In the genomic region with DNA sequence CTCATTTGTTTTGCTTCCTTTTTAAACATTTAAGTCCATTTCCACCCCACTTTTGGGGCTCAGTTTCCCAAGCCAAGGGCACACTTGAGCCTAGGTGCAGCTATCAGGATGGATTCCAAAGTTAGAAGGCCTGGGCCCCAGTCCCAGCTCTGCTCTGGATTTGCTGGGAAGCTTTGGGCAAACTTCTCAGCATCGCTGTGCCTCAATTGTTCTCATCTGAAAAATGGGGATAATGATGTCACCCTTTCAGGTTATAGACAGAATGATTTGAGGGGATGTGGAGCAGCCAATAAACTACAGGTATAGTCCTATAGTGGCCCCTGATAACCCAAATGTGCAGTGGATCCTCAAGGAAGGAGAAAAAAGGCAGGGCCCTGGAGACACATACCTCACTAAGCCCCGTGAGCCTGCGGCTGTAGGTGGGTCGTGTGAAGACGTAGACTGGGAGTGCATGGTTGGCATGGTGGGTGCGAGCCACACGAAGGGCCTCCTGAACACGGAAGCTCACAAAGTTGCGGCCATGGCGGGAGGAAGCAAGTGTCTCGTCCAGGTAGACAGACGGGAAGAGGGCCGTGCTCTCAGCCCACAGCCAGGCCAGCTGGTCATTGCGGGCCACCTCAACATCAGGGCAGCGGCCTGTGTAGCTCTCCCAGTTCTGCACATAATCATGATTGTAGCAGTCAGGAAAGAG, we compare ENCODE assay signal across 14 cellular contexts. TPM values are rescaled to one million over a fixed set of nuclear protein-coding genes. Genes with fewer than 3 reads are reported as not detected.
DNase-seq lines count a peak whose midpoint lies in the region; ATAC-seq, FAIRE-seq and TF ChIP-seq lines count a peak whose summit lies in the region.
"Had no signal": no experiment of that assay in that cellular context is flagged by ENCODE, and none has a peak within 500 bp of the region (broad histone marks: within the 10 kb centered on the region; RNA-seq: fewer than 3 reads in every experiment).

No MANE protein-coding gene starts in this region.

- no peaks in the 10 kb centered on the region for H3K27me3 ChIP-seq in DND-41 (ENCODE audit: insufficient read depth, low read length, poor library complexity)
- H3K27me3 ChIP-seq in RWPE2 (ENCODE audit: insufficient read depth, poor library complexity, severe bottlenecking): no peaks in the 10 kb centered on the region
- H3K27me3 ChIP-seq in iPS-20b (ENCODE audit: insufficient read depth, low read length): no peaks in the 10 kb centered on the region
- no peaks in the 10 kb centered on the region for H3K27me3 ChIP-seq in skeletal muscle satellite cell (ENCODE audit: control insufficient read depth, insufficient read depth, low read length)
- H3K27me3 ChIP-seq: MG63 had no signal

- peaks cover 42% of the 10 kb centered on the region for H3K4me1 ChIP-seq in DND-41 (ENCODE audit: insufficient read depth, low read length)
- peaks cover 19% of the 10 kb centered on the region for H3K4me1 ChIP-seq in RWPE2 (ENCODE audit: insufficient read depth, poor library complexity, severe bottlenecking)
- peaks cover 6% of the 10 kb centered on the region for H3K4me1 ChIP-seq in iPS-20b (ENCODE audit: insufficient read depth, low read length)
- H3K4me1 ChIP-seq in skeletal muscle satellite cell (ENCODE audit: control insufficient read depth, insufficient read depth, low read length): peaks cover 31% of the 10 kb centered on the region

- H3K9ac ChIP-seq in DND-41 (ENCODE audit: low read depth, low read length) (no peak overlapping the region), iPS-20b (ENCODE audit: low read depth, low read length) (no peak overlapping the region), skeletal muscle satellite cell (ENCODE audit: low read depth, low read length) (no peak overlapping the region)

- H3K36me3 ChIP-seq in DND-41 (ENCODE audit: insufficient read depth, low read length) (peaks cover 48% of the 10 kb centered on the region), RWPE2 (ENCODE audit: low read depth) (peaks cover 36% of the 10 kb centered on the region), iPS-20b (ENCODE audit: insufficient read depth, low read depth, low read length) (peaks cover 47% of the 10 kb centered on the region), skeletal muscle satellite cell (ENCODE audit: insufficient read depth, low read length) (peaks cover 22% of the 10 kb centered on the region)
- H3K36me3 ChIP-seq: MG63 had no signal

- H3K79me2 ChIP-seq in DND-41 (ENCODE audit: insufficient read depth, low read length): peaks cover 24% of the 10 kb centered on the region

- peaks cover 19% of the 10 kb centered on the region; the same call in 1 of the 2 replicates for H4K20me1 ChIP-seq in DND-41 (ENCODE audit: insufficient read depth, low read length)

- H3K27ac ChIP-seq in DND-41 (ENCODE audit: low read length) (no peak overlapping the region), RWPE2 (ENCODE audit: poor library complexity, severe bottlenecking) (peak overlapping the region; percentile 59), iPS-20b (ENCODE audit: low read length) (no peak overlapping the region)

- H3K9me3 ChIP-seq in DND-41 (ENCODE audit: insufficient read depth, low read length, severe bottlenecking): no peaks in the 10 kb centered on the region
- no peaks in the 10 kb centered on the region for H3K9me3 ChIP-seq in RWPE2 (ENCODE audit: severe bottlenecking)
- no peaks in the 10 kb centered on the region for H3K9me3 ChIP-seq in iPS-20b (ENCODE audit: insufficient read depth, low read depth, low read length)
- H3K9me3 ChIP-seq in skeletal muscle satellite cell (replicated peaks; ENCODE audit: low read length): no peaks in the 10 kb centered on the region
- H3K9me3 ChIP-seq: MG63 had no signal

- DNase-seq in DND-41 (no peak), RWPE2 (ENCODE audit: low spot score) (peak; percentile 38), urothelium cell line (ENCODE audit: low spot score) (no peak), SIG-M5 (lab: John Stamatoyannopoulos, UW) (no peak)
- DNase-seq: cortex of kidney; hippocampal formation; MG63; NCI-H510A treated with DMSO at 0.1 percent for 48 hours; stimulated activated CD4-positive, alpha-beta T cell treated with anti-CD3 and anti-CD28 coated beads, Interleukin-4, amount 100 ng/mL, for 1 hour had no signal

- ATAC-seq in DND-41 (ENCODE audit: insufficient read depth, low read depth) (no peak), RWPE2 (ENCODE audit: low read depth) (no peak), HG03439 (IDR thresholded peaks at IDR 0.05; ENCODE audit: unreplicated experiment) (no peak)
- ATAC-seq in activated CD4-positive, CD25-positive, alpha-beta regulatory T cell treated with anti-CD3 and anti-CD28 coated beads, Interleukin-2, amount 50 U/mL, for 24 hours: no peak

- H3K4me3 ChIP-seq in DND-41 (ENCODE audit: low read depth in 1 of 2, low read length in 2 of 2) (peak overlapping the region in 1 of 2 experiments; percentile 74; a peak in 2 of 4 replicates), RWPE2 (ENCODE audit: severe bottlenecking) (no peak overlapping the region), iPS-20b (ENCODE audit: low read length) (peak overlapping the region; percentile 100; the same call in 1 of the 2 replicates), skeletal muscle satellite cell (ENCODE audit: low read length) (no peak overlapping the region)

- FAIRE-seq in urothelium cell line (lab: Jason Lieb, UNC): no peak

- TF ChIP-seq CTCF in DND-41 (IDR thresholded peaks at IDR 0.05; ENCODE audit: borderline replicate concordance, extremely low read depth, low read length, poor library complexity, severe bottlenecking) (no peak), RWPE2 (IDR thresholded peaks at IDR 0.05; ENCODE audit: poor library complexity, severe bottlenecking) (no peak)

- H3K4me2 ChIP-seq in DND-41 (ENCODE audit: insufficient read depth, low read length): peak overlapping the region; percentile 78; the same call in 1 of the 2 replicates
- peak overlapping the region; percentile 85 for H3K4me2 ChIP-seq in skeletal muscle satellite cell (ENCODE audit: low read length)

- H2AFZ ChIP-seq in DND-41 (ENCODE audit: low read depth, low read length): no peak overlapping the region

RNA-seq across cellular contexts. Expression of gene HYAL2, which starts 3.2 kb away (rescaled TPM):
- 31.7 and 35.4 TPM in 2 replicates for total RNA-seq in skeletal muscle satellite cell (2012; rRNA removed)

RNA-seq across cellular contexts. Expression of gene TUSC2, which starts 8.7 kb away (rescaled TPM):
- total RNA-seq in skeletal muscle satellite cell (2012; rRNA removed): 18.0 and 18.8 TPM in 2 replicates

RNA-seq across cellular contexts. Expression of gene HYAL1, which starts 16.0 kb away (rescaled TPM):
- 4.6 and 11.9 TPM in 2 replicates for total RNA-seq in skeletal muscle satellite cell (2012; rRNA removed)
- total RNA-seq: H4 had no signal

RNA-seq across cellular contexts. Expression of gene HYAL3, which starts 20.1 kb away (rescaled TPM):
- total RNA-seq in skeletal muscle satellite cell (2012; rRNA removed): 5.1 and 8.5 TPM in 2 replicates

RNA-seq across cellular contexts. Expression of gene NAA80, which starts 20.1 kb away (rescaled TPM):
- 8.1 and 13.5 TPM in 2 replicates for total RNA-seq in skeletal muscle satellite cell (2012; rRNA removed)
